ENCODE assay signal across 8 cellular contexts in genomic region chr5:172110921-172111873, GRCh38.
DNase-seq lines count a peak whose midpoint lies in the region; ATAC-seq, FAIRE-seq and TF ChIP-seq lines count a peak whose summit lies in the region.

No MANE protein-coding gene starts in this region.

- ATAC-seq in HepG2 (no peak), HG03135 (IDR thresholded peaks at IDR 0.05; ENCODE audit: unreplicated experiment) (peak; percentile 78), left cardiac atrium (peak; percentile 53 to 55)

- CTCF ChIA-PET in HepG2 (lab: Yijun Ruan, JAX; ENCODE audit: low intra/inter-chr PET ratio, low total read pairs) = no interaction called here

- H4K20me1 ChIP-seq in HepG2 (ENCODE audit: insufficient read depth, low read length) = no peaks in the 10 kb centered on the region

- no peak overlapping the region for H3K9ac ChIP-seq in liver (ENCODE audit: low read depth in 1 of 2, low read length in 2 of 2)
- no peak overlapping the region for H3K9ac ChIP-seq in HepG2 (ENCODE audit: insufficient read depth, low read depth, low read length)

- TF ChIP-seq EP300 in HepG2 (IDR thresholded peaks at IDR 0.05; ENCODE audit: low read depth in 2 of 2, low read length in 2 of 2) (no peak), HepG2 (CRISPR knock-in tag; IDR thresholded peaks at IDR 0.05; ENCODE audit: borderline replicate concordance) (no peak)

- WGBS in liver = 56% methylated on average over 17 of the region's 17 CpGs
- WGBS in HepG2 (ENCODE audit: low lambda C conversion rate) = 87% methylated on average over 12 of the region's 17 CpGs

- no TSS peak for BruUV-seq in HepG2 (replicated peaks; lab: Mats Ljungman, UMichigan)

- H3K36me3 ChIP-seq in liver (ENCODE audit: control insufficient read depth in 4 of 4, insufficient read depth in 3 of 4, low read depth in 1 of 4, low read length in 3 of 4) (no peaks in the 10 kb centered on the region), HepG2 (replicated peaks in 1 of 2; ENCODE audit: control insufficient read depth in 1 of 2, insufficient read depth in 2 of 2, low read length in 2 of 2) (peaks cover 4 to 5% of the 10 kb centered on the region in 2 experiments; a peak in 3 of 5 replicates), SJSA1 (peaks cover 47% of the 10 kb centered on the region)

- in situ Hi-C loops in HepG2 (cut with HindIII; ENCODE audit: extremely low pct_ligation_motif_present, low pct_unique_long_range_greater_than_20kb) = loop anchor here (5.0 kb wide), 1 partner anchor 76 kb away; the partner anchor contains the start of gene STK10

- H3K4me2 ChIP-seq in HepG2 (ENCODE audit: low read depth, low read length) = no peak overlapping the region

- intact Hi-C loops in HepG2 (cut with micrococcal nuclease; ENCODE audit: unreplicated experiment) = no loop called here
- intact Hi-C loops in left cardiac atrium (cut with DNase I) = no loop called here

- H3K9me3 ChIP-seq in liver (ENCODE audit: control insufficient read depth in 4 of 4, low read length in 3 of 4) = no peaks in the 10 kb centered on the region
- H3K9me3 ChIP-seq in HepG2 (ENCODE audit: low read length) = no peaks in the 10 kb centered on the region
- H3K9me3 ChIP-seq in SJSA1 (replicated peaks) = no peaks in the 10 kb centered on the region

- DNase-seq in HepG2 (ENCODE audit: low spot score) (no peak), SJSA1 (ENCODE audit: low read depth in 1 of 2, low spot score in 2 of 2) (peak; percentile 91 to 92), activated gamma-delta T cell treated with Interleukin-2 at 50 U/mL for 16 hours (peak; percentile 71), left cardiac atrium (no peak), NCI-H146 treated with DMSO at 0.1 percent for 48 hours (lab: John Stamatoyannopoulos, UW; ENCODE audit: unreplicated experiment) (no peak)
- peak; percentile 91 for DNase-seq in stimulated activated CD4-positive, alpha-beta T cell treated with anti-CD3 and anti-CD28 coated beads, Interleukin-4, amount 100 ng/mL, for 24 hours

- TF ChIP-seq POLR2A in HepG2 (IDR thresholded peaks at IDR 0.05; ENCODE audit: insufficient read depth in 1 of 2, low read depth in 2 of 2, low read length in 2 of 2) = no peak

- TF ChIP-seq RAD21 in liver (IDR thresholded peaks at IDR 0.05) = no peak
- TF ChIP-seq RAD21 in HepG2 (CRISPR knock-in tag; IDR thresholded peaks at IDR 0.05) = no peak

- FAIRE-seq in HepG2 (lab: Jason Lieb, UNC) = no peak

- H3K27ac ChIP-seq in liver (ENCODE audit: low read depth in 1 of 2, low read length in 2 of 2) = peak overlapping the region; percentile 49 to 54
- H3K27ac ChIP-seq in HepG2 (ENCODE audit: extremely low read length, insufficient read depth, low read length) = no peak overlapping the region
- H3K27ac ChIP-seq in SJSA1 = peak overlapping the region; percentile 76

- H3K79me2 ChIP-seq in HepG2 (ENCODE audit: insufficient read depth, low read length) = no peaks in the 10 kb centered on the region

- POLR2A ChIA-PET in HepG2 (lab: Yijun Ruan, JAX) = no interaction called here

- H3K4me1 ChIP-seq in liver (ENCODE audit: control insufficient read depth in 4 of 4, insufficient read depth in 4 of 4, low read length in 3 of 4) (peaks cover 0 to 9% (median 3%) of the 10 kb centered on the region in 4 donors), HepG2 (ENCODE audit: insufficient read depth, low read length) (0 out of 2 replicates have a peak, but pooled peaks cover 10% of the 10 kb centered on the region), SJSA1 (replicated peaks) (peaks cover 55% of the 10 kb centered on the region)

- H3K27me3 ChIP-seq in liver (ENCODE audit: control insufficient read depth in 4 of 4, insufficient read depth in 4 of 4, low read length in 3 of 4) = no peaks in the 10 kb centered on the region
- H3K27me3 ChIP-seq in HepG2 (ENCODE audit: control insufficient read depth in 1 of 2, insufficient read depth in 2 of 2, low read length in 2 of 2) = no peaks in the 10 kb centered on the region; a peak in 1 of 5 replicates
- H3K27me3 ChIP-seq in SJSA1 (replicated peaks) = no peaks in the 10 kb centered on the region

- TF ChIP-seq CTCF in liver (IDR thresholded peaks at IDR 0.05; ENCODE audit: low read depth, low read length, missing input control) = no peak
- no peak for TF ChIP-seq CTCF in HepG2 (CRISPR knock-in tag; IDR thresholded peaks at IDR 0.05)

- no peak overlapping the region for H3K4me3 ChIP-seq in liver (ENCODE audit: low read depth in 1 of 3, low read length in 3 of 3)
- H3K4me3 ChIP-seq in HepG2 (replicated peaks in 1 of 3; ENCODE audit: insufficient read depth in 1 of 3, low read depth in 2 of 3, low read length in 3 of 3) = no peak overlapping the region
- peak overlapping the region; percentile 1; the same call in 1 of the 2 replicates for H3K4me3 ChIP-seq in SJSA1

- H2AFZ ChIP-seq in HepG2 (ENCODE audit: low read length) = no peak overlapping the region

TF ChIP-seq in liver, 16 proteins besides CTCF, POLR2A, EP300 and RAD21:
- no peak for TF ChIP-seq JUND (IDR thresholded peaks at IDR 0.05)
- peak; percentile 12 for TF ChIP-seq YY1 (IDR thresholded peaks at IDR 0.05)
TF ChIP-seq in liver: peak in this region for 1.

TF ChIP-seq in HepG2, 621 proteins besides CTCF, POLR2A, EP300 and RAD21 (continues in another document):
- TF ChIP-seq CEBPB (IDR thresholded peaks at IDR 0.05; ENCODE audit: borderline replicate concordance, low read depth, low read length) (no peak), TEAD2 (CRISPR knock-in tag; IDR thresholded peaks at IDR 0.05) (no peak), LRRFIP1 (CRISPR knock-in tag; conservative IDR thresholded peaks at IDR 0.05) (no peak), ZBTB49 (CRISPR knock-in tag; IDR thresholded peaks at IDR 0.05; ENCODE audit: borderline replicate concordance) (no peak), ZNF264 (CRISPR knock-in tag; IDR thresholded peaks at IDR 0.05) (no peak), ZNF460 (CRISPR knock-in tag; IDR thresholded peaks at IDR 0.05; ENCODE audit: borderline replicate concordance) (no peak), DNMT3B (CRISPR knock-in tag; conservative IDR thresholded peaks at IDR 0.05) (no peak), CEBPZ (IDR thresholded peaks at IDR 0.05; ENCODE audit: low read length) (no peak)

Comparison
In these comparisons a context has a peak if more than half of its experiments do, and no peak if none do; other contexts are left out.
1. DNase-seq: peak in SJSA1 (2 of 2), activated gamma-delta T cell treated with Interleukin-2 at 50 U/mL for 16 hours (single experiment) and stimulated activated CD4-positive, alpha-beta T cell treated with anti-CD3 and anti-CD28 coated beads, Interleukin-4, amount 100 ng/mL, for 24 hours (single experiment); none in HepG2 (single experiment), left cardiac atrium (single experiment) and NCI-H146 treated with DMSO at 0.1 percent for 48 hours (single experiment).